Comparison of ENCODE assay signal across 27 cellular contexts in genomic region chr10:64760371-64760770, GRCh38.
DNase-seq lines count a peak whose midpoint lies in the region; ATAC-seq, FAIRE-seq and TF ChIP-seq lines count a peak whose summit lies in the region.
"Had no signal": no experiment of that assay in that cellular context is flagged by ENCODE, and none has a peak within 500 bp of the region (broad histone marks: within the 10 kb centered on the region; RNA-seq: fewer than 3 reads in every experiment).

No MANE protein-coding gene starts in this region.

- peak; percentile 52 for FAIRE-seq in H54 (lab: Jason Lieb, UNC)
- FAIRE-seq: endometrium had no signal

- BruUV-seq in mammary epithelial cell (replicated peaks; lab: Mats Ljungman, UMichigan) = no TSS peak

- no peak for ATAC-seq in GM19467 (IDR thresholded peaks at IDR 0.05; ENCODE audit: unreplicated experiment)
- no peak for ATAC-seq in CD4-positive, alpha-beta T cell (ENCODE audit: poor library complexity)
- ATAC-seq in GM21515 (IDR thresholded peaks at IDR 0.05; ENCODE audit: unreplicated experiment) = no peak

- H2BK15ac ChIP-seq in neuronal stem cell (ENCODE audit: low read length) = no peak overlapping the region

- H3K36me3 ChIP-seq in mammary epithelial cell (ENCODE audit: insufficient read depth, low read length) (no peaks in the 10 kb centered on the region), neuronal stem cell (replicated peaks in 1 of 2; ENCODE audit: control insufficient read depth in 2 of 2, insufficient read depth in 2 of 2, low read length in 2 of 2) (no peaks in the 10 kb centered on the region)
- H3K36me3 ChIP-seq: transverse colon had no signal

- H3K4me1 ChIP-seq in mammary epithelial cell (ENCODE audit: insufficient read depth, low read length) = no peaks in the 10 kb centered on the region
- no peaks in the 10 kb centered on the region for H3K4me1 ChIP-seq in neuronal stem cell (ENCODE audit: control insufficient read depth in 2 of 2, insufficient read depth in 1 of 2, low read depth in 1 of 2, low read length in 2 of 2)
- H3K4me1 ChIP-seq: transverse colon had no signal

- CTCF ChIA-PET in mammary epithelial cell (lab: Charles Lee; ENCODE audit: low non-redundant PET) = no interaction called here
- CTCF ChIA-PET in CD4-positive, alpha-beta T cell (lab: Charles Lee) = no interaction called here

- H4K91ac ChIP-seq in neuronal stem cell (ENCODE audit: low read depth, low read length, poor library complexity) = no peak overlapping the region

- H2BK12ac ChIP-seq in neuronal stem cell (ENCODE audit: low read length) = no peak overlapping the region

- H3K9ac ChIP-seq in mammary epithelial cell (ENCODE audit: insufficient read depth, low read length) = no peak overlapping the region
- no peak overlapping the region for H3K9ac ChIP-seq in neuronal stem cell (ENCODE audit: low read depth, low read length, poor library complexity)

- TF ChIP-seq CTCF in mammary epithelial cell (conservative IDR thresholded peaks at IDR 0.05 in 1 of 2, IDR thresholded peaks at IDR 0.05 in 1 of 2; ENCODE audit: extremely low read depth in 1 of 2, insufficient read depth in 1 of 2, low read depth in 1 of 2, low read length in 2 of 2) = no peak
- no peak for TF ChIP-seq CTCF in CD4-positive, alpha-beta T cell (IDR thresholded peaks at IDR 0.05)

- TF ChIP-seq POLR2A in H54 (IDR thresholded peaks at IDR 0.05; ENCODE audit: low read depth, low read length) = no peak

- H4K20me1 ChIP-seq in mammary epithelial cell (ENCODE audit: insufficient read depth, low read length) = no peaks in the 10 kb centered on the region

- no peaks in the 10 kb centered on the region for H3K9me3 ChIP-seq in mammary epithelial cell (replicated peaks; ENCODE audit: insufficient read depth, low read length)
- H3K9me3 ChIP-seq in neuronal stem cell (replicated peaks in 1 of 2; ENCODE audit: control insufficient read depth in 2 of 2, insufficient read depth in 1 of 2, low read depth in 1 of 2, low read length in 2 of 2) = no peaks in the 10 kb centered on the region
- H3K9me3 ChIP-seq in CD4-positive, alpha-beta T cell (ENCODE audit: control insufficient read depth, low read length) = no peaks in the 10 kb centered on the region
- H3K9me3 ChIP-seq: transverse colon had no signal

- no peak overlapping the region for H2AK5ac ChIP-seq in neuronal stem cell (ENCODE audit: low read depth, low read length)

- no peak overlapping the region for H3K23ac ChIP-seq in neuronal stem cell (ENCODE audit: low read depth, low read length, poor library complexity)

- H3K27me3 Mint-ChIP-seq in CD4-positive, alpha-beta T cell = no peaks in the 10 kb centered on the region
- H3K27me3 Mint-ChIP-seq: activated naive CD8-positive, alpha-beta T cell; IgD-negative memory B cell had no signal

- H3K27me3 ChIP-seq in mammary epithelial cell (ENCODE audit: insufficient read depth, low read length) (no peaks in the 10 kb centered on the region), neuronal stem cell (ENCODE audit: control insufficient read depth in 3 of 3, insufficient read depth in 3 of 3, low read depth in 1 of 3, low read length in 3 of 3) (no peaks in the 10 kb centered on the region)
- H3K27me3 ChIP-seq in CD4-positive, alpha-beta T cell (ENCODE audit: control insufficient read depth, insufficient read depth, low read length) = no peaks in the 10 kb centered on the region
- H3K27me3 ChIP-seq: transverse colon had no signal

- no peak overlapping the region for H3K4ac ChIP-seq in neuronal stem cell (ENCODE audit: low read length)

- no peak overlapping the region for H3K4me3 ChIP-seq in mammary epithelial cell (replicated peaks in 1 of 3; ENCODE audit: insufficient read depth in 1 of 3, low read depth in 2 of 3, low read length in 3 of 3)
- no peak overlapping the region for H3K4me3 ChIP-seq in neuronal stem cell (ENCODE audit: low read length in 2 of 2)
- H3K4me3 ChIP-seq: lung, SK-N-MC, smooth muscle cell, transverse colon had no signal

- H3K18ac ChIP-seq in neuronal stem cell (ENCODE audit: low read length) = no peak overlapping the region

- no peaks in the 10 kb centered on the region for H3K4me1 Mint-ChIP-seq in CD4-positive, alpha-beta T cell (ENCODE audit: low read depth)
- H3K4me1 Mint-ChIP-seq: IgD-negative memory B cell, nephron had no signal

- no peaks in the 10 kb centered on the region for H3K79me1 ChIP-seq in neuronal stem cell (ENCODE audit: low read depth, low read length)

- no peaks in the 10 kb centered on the region for H3K79me2 ChIP-seq in mammary epithelial cell (ENCODE audit: insufficient read depth, low read length)

- H4K8ac ChIP-seq in neuronal stem cell (ENCODE audit: low read depth, low read length) = no peak overlapping the region

- POLR2A ChIA-PET in CD4-positive, alpha-beta T cell (lab: Charles Lee) = no interaction called here

- dilution Hi-C loops in mammary epithelial cell (cut with HindIII; ENCODE audit: low sequenced_read_pairs) = no loop called here

- intact Hi-C loops in mammary epithelial cell (cut with micrococcal nuclease) = no loop called here
- intact Hi-C loops in CD4-positive, alpha-beta T cell (cut with DNase I, micrococcal nuclease) = no loop called here

- 58% methylated on average over 4 of the region's 4 CpGs for WGBS in mammary epithelial cell (ENCODE audit: low coverage, missing lambda C conversion rate)
- no CpG with 5 or more reads among the region's 4 CpGs for WGBS in neuronal stem cell (ENCODE audit: extremely low coverage in 2 of 2, insufficient read length in 2 of 2, insufficient replicate concordance in 1 of 2), 2 donors

- in situ Hi-C loops in mammary epithelial cell (cut with MboI; ENCODE audit: low sequenced_read_pairs in 2 of 2) = no loop called here

- H3K4me2 ChIP-seq in mammary epithelial cell (ENCODE audit: insufficient read depth, low read depth, low read length) (no peak overlapping the region), neuronal stem cell (ENCODE audit: insufficient read depth, low read length, poor library complexity, severe bottlenecking) (no peak overlapping the region)
- H3K4me2 ChIP-seq: smooth muscle cell had no signal

- no peak overlapping the region for H3K4me3 Mint-ChIP-seq in CD4-positive, alpha-beta T cell
- H3K4me3 Mint-ChIP-seq: activated naive CD8-positive, alpha-beta T cell; IgD-negative memory B cell; nephron; T-helper 1 cell treated with Interleukin-12 subunit alpha and Interleukin-12 subunit beta and Interleukin-4 antibody, amounts not matched to agents 30 μg/mL and 1 μg/mL, for 36 hours had no signal

- H3K27ac ChIP-seq in mammary epithelial cell (ENCODE audit: insufficient read depth, low read depth, low read length) (no peak overlapping the region), neuronal stem cell (replicated peaks; ENCODE audit: low read length) (no peak overlapping the region)
- no peak overlapping the region for H3K27ac ChIP-seq in CD4-positive, alpha-beta T cell (ENCODE audit: low read depth, low read length)
- H3K27ac ChIP-seq: C4-2B, HL-60, SK-N-MC, transverse colon had no signal

- H3K27ac Mint-ChIP-seq in CD4-positive, alpha-beta T cell = no peak overlapping the region
- H3K27ac Mint-ChIP-seq: activated naive CD8-positive, alpha-beta T cell; nephron; T-helper 1 cell treated with Interleukin-12 subunit alpha and Interleukin-12 subunit beta and Interleukin-4 antibody, amounts not matched to agents 30 μg/mL and 1 μg/mL, for 36 hours had no signal

- no peak overlapping the region for H2BK120ac ChIP-seq in neuronal stem cell (ENCODE audit: low read depth, low read length)

- DNase-seq in H54 (ENCODE audit: insufficient read length, low spot score) (no peak), MV-4-11 (lab: John Stamatoyannopoulos, UW) (peak; percentile 53), mammary epithelial cell (peak; percentile 8), neuronal stem cell (ENCODE audit: low spot score) (no peak)
- DNase-seq in CD4-positive, alpha-beta T cell = no peak
- DNase-seq: activated CD4-positive, alpha-beta T cell treated with anti-CD3 and anti-CD28 coated beads for 4 hours; activated T-cell treated with anti-CD3 and anti-CD28 coated beads for 4 hours; aorta; central memory CD4-positive, alpha-beta T cell; head of caudate nucleus; NCI-H1417 treated with DMSO at 0.1 percent for 48 hours; NCI-H2081 treated with DMSO at 0.1 percent for 48 hours; NCI-H226; retina; transverse colon had no signal

- H2AFZ ChIP-seq in mammary epithelial cell (ENCODE audit: low read depth, low read length) (no peak overlapping the region), neuronal stem cell (ENCODE audit: low read length) (no peak overlapping the region)

- H2BK5ac ChIP-seq in neuronal stem cell (ENCODE audit: low read length) = no peak overlapping the region

- peak overlapping the region; percentile 56 for H3K14ac ChIP-seq in neuronal stem cell (ENCODE audit: low read length)

- H3K9me3 Mint-ChIP-seq in CD4-positive, alpha-beta T cell = no peaks in the 10 kb centered on the region
- H3K9me3 Mint-ChIP-seq: nephron; T-helper 1 cell treated with Interleukin-12 subunit alpha and Interleukin-12 subunit beta and Interleukin-4 antibody, amounts not matched to agents 30 μg/mL and 1 μg/mL, for 36 hours had no signal

- no peaks in the 10 kb centered on the region for H3K36me3 Mint-ChIP-seq in CD4-positive, alpha-beta T cell (ENCODE audit: low read depth)
- H3K36me3 Mint-ChIP-seq: activated naive CD8-positive, alpha-beta T cell; IgD-negative memory B cell had no signal

Comparison
In these comparisons a context has a peak if more than half of its experiments do, and no peak if none do; other contexts are left out.
1. DNase-seq: peak in MV-4-11 (single experiment) and mammary epithelial cell (single experiment); none in H54 (single experiment), neuronal stem cell (single experiment) and CD4-positive, alpha-beta T cell (0 of 10).